In genomic region chr2:63040586-63040985, GRCh38 we compare ENCODE assay signal across 27 cellular contexts. TPM values are rescaled to one million over a fixed set of nuclear protein-coding genes. Genes with fewer than 3 reads are reported as not detected.
"Had no signal": no experiment of that assay in that cellular context is flagged by ENCODE, and none has a peak within 500 bp of the region (broad histone marks: within the 10 kb centered on the region; RNA-seq: fewer than 3 reads in every experiment).

No MANE protein-coding gene starts in this region.

- H3K27ac ChIP-seq: ascending aorta, body of pancreas had no signal

- H3K4me1 Mint-ChIP-seq: activated B cell treated with CpG ODN at 0.5 μM for 24 hours; activated CD4-positive, alpha-beta T cell treated with anti-CD3 and anti-CD28 coated beads, Interleukin-2, amount 10 ng/mL, durations not matched to agents 24 days and 14 days; activated CD8-positive, alpha-beta memory T cell treated with anti-CD3 and anti-CD28 coated beads, Interleukin-2, amount 10 ng/mL, durations not matched to agents 7 days and 5 days; activated naive CD8-positive, alpha-beta T cell treated with anti-CD3 and anti-CD28 coated beads, Interleukin-2, amount 50 U/mL, for 24 hours; central memory CD8-positive, alpha-beta T cell had no signal

- H3K27ac Mint-ChIP-seq: activated B cell treated with CpG ODN at 0.5 μM for 24 hours; activated CD4-positive, alpha-beta T cell treated with anti-CD3 and anti-CD28 coated beads, Interleukin-2, amount 10 ng/mL, durations not matched to agents 24 days and 14 days; activated CD8-positive, alpha-beta memory T cell treated with anti-CD3 and anti-CD28 coated beads, Interleukin-2, amount 10 ng/mL, durations not matched to agents 7 days and 5 days; activated naive CD4-positive, alpha-beta T cell treated with anti-CD3 and anti-CD28 coated beads, Interleukin-2, amount 50 U/mL, for 72 hours; activated naive CD8-positive, alpha-beta T cell treated with anti-CD3 and anti-CD28 coated beads, Interleukin-2, amount 50 U/mL, for 24 hours; T-helper 1 cell treated with Interleukin-12 subunit alpha and Interleukin-12 subunit beta and Interleukin-4 antibody, amounts not matched to agents 30 μg/mL and 1 μg/mL, for 36 hours had no signal

- H3K4me3 ChIP-seq: ascending aorta, body of pancreas had no signal

- H3K9me3 Mint-ChIP-seq: activated B cell treated with CpG ODN at 0.5 μM for 24 hours; activated CD4-positive, alpha-beta T cell treated with anti-CD3 and anti-CD28 coated beads, Interleukin-2, amount 10 ng/mL, durations not matched to agents 24 days and 14 days; activated naive CD4-positive, alpha-beta T cell treated with anti-CD3 and anti-CD28 coated beads, Interleukin-2, amount 50 U/mL, for 72 hours; activated naive CD8-positive, alpha-beta T cell treated with anti-CD3 and anti-CD28 coated beads, Interleukin-2, amount 50 U/mL, for 24 hours; activated T-cell treated with anti-CD3 and anti-CD28 coated beads, Interleukin-2, amount 50 U/mL, for 4 hours; central memory CD8-positive, alpha-beta T cell; T-helper 1 cell treated with Interleukin-12 subunit alpha and Interleukin-12 subunit beta and Interleukin-4 antibody, amounts not matched to agents 30 μg/mL and 1 μg/mL, for 36 hours had no signal

- H3K4me3 Mint-ChIP-seq: activated B cell treated with CpG ODN at 0.5 μM for 24 hours; activated CD4-positive, alpha-beta T cell treated with anti-CD3 and anti-CD28 coated beads, Interleukin-2, amount 10 ng/mL, durations not matched to agents 24 days and 14 days; activated CD8-positive, alpha-beta memory T cell treated with anti-CD3 and anti-CD28 coated beads, Interleukin-2, amount 10 ng/mL, durations not matched to agents 7 days and 5 days; activated naive CD8-positive, alpha-beta T cell treated with anti-CD3 and anti-CD28 coated beads, Interleukin-2, amount 50 U/mL, for 24 hours; activated T-cell treated with anti-CD3 and anti-CD28 coated beads, Interleukin-2, amount 50 U/mL, for 4 hours; central memory CD8-positive, alpha-beta T cell; T-helper 1 cell treated with Interleukin-12 subunit alpha and Interleukin-12 subunit beta and Interleukin-4 antibody, amounts not matched to agents 30 μg/mL and 1 μg/mL, for 36 hours had no signal

- H3K4me1 ChIP-seq: ascending aorta, body of pancreas had no signal

- H3K9me3 ChIP-seq: ascending aorta, body of pancreas had no signal

- DNase-seq: activated B cell treated with CpG ODN at 0.5 μM for 24 hours; activated CD4-positive, alpha-beta T cell treated with anti-CD3 and anti-CD28 coated beads for 1 hour; activated CD4-positive, alpha-beta T cell treated with anti-CD3 and anti-CD28 coated beads, Interleukin-2, amount 10 ng/mL, durations not matched to agents 24 days and 14 days; activated CD4-positive, alpha-beta T cell treated with anti-CD3 and anti-CD28 coated beads, Interleukin-2, amount 50 U/mL, for 48 hours; activated CD8-positive, alpha-beta memory T cell treated with anti-CD3 and anti-CD28 coated beads, Interleukin-2, amount 10 ng/mL, durations not matched to agents 7 days and 5 days; activated effector memory CD4-positive, alpha-beta T cell treated with anti-CD3 and anti-CD28 coated beads, Interleukin-2, amount 50 U/mL, for 16 hours; activated naive CD4-positive, alpha-beta T cell treated with Interleukin-2 at 50 U/mL for 16 hours; activated naive CD8-positive, alpha-beta T cell treated with anti-CD3 and anti-CD28 coated beads, Interleukin-2, amount 50 U/mL, for 24 hours; activated T-cell treated with anti-CD3 and anti-CD28 coated beads, Interleukin-2, amount 50 U/mL, for 4 hours; amniotic stem cell; body of pancreas; MM.1S; NCI-H1105; NCI-H1436; NCI-H187; NCI-H2081; NCI-H446; NCI-H524; NCI-H748 treated with DMSO at 0.1 percent for 48 hours; RPMI8226 had no signal

- ATAC-seq: activated CD8-positive, alpha-beta memory T cell treated with anti-CD3 and anti-CD28 coated beads, Interleukin-2, amount 10 ng/mL, durations not matched to agents 7 days and 5 days; activated naive CD4-positive, alpha-beta T cell treated with anti-CD3 and anti-CD28 coated beads, Interleukin-2, amount 50 U/mL, for 72 hours; activated naive CD8-positive, alpha-beta T cell treated with anti-CD3 and anti-CD28 coated beads, Interleukin-2, amount 50 U/mL, for 24 hours; activated T-cell treated with anti-CD3 and anti-CD28 coated beads, Interleukin-2, amount 50 U/mL, for 4 hours; body of pancreas; Panc1; Right ventricle myocardium inferior; SK-N-SH treated with all-trans-retinoic acid at 6 μM for 48 hours had no signal

RNA-seq across cellular contexts. Expression of gene OTX1, which starts 10.0 kb away (rescaled TPM):
- total RNA-seq: activated B cell treated with CpG ODN at 0.5 μM for 24 hours; activated CD4-positive, alpha-beta T cell treated with anti-CD3 and anti-CD28 coated beads, Interleukin-2, amount 10 ng/mL, durations not matched to agents 24 days and 14 days; activated naive CD4-positive, alpha-beta T cell treated with anti-CD3 and anti-CD28 coated beads, Interleukin-2, amount 50 U/mL, for 72 hours; activated T-cell treated with anti-CD3 and anti-CD28 coated beads, Interleukin-2, amount 50 U/mL, for 4 hours; ascending aorta; body of pancreas; Right ventricle myocardium inferior had no signal
